ENCODE assay signal across 8 cellular contexts in the genomic region with DNA sequence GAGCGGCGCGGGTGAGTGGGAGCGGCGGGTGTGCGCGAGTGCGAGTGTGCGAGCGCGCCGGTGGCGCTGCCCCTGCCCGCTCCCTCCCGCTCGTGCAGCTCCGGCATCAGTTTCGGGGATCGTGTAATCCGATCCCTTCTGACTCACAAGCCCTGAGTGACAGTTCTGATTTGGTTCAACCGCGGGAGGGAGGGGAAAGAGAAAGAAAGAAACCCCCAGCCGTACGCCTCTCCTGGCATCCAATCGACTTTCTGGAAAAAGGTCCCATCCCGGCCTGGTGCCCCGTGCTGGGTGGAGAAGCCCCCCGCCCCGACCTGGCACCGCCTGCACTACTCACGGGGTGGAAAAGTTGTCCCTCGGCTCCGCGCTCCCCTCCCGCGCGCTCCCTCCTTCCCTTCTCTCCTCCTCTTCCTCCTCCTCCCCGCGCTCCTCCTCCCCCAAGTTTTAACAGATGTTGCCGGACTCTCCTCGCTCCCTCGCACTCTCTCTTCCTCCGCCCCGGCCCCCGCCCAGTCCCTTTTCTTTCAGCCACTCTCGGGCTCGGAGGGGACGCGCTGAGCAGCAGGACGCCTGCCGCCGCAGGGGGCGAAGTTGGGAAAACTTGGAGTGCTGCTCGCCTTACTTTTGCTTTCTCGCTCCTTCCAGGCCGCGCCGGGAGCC. TPM values are rescaled to one million over a fixed set of nuclear protein-coding genes. Genes with fewer than 3 reads are reported as not detected.
DNase-seq lines count a peak whose midpoint lies in the region; ATAC-seq lines count a peak whose summit lies in the region.

Gene GLI3 (minus strand): TSS at position 48 of the 660 bp plus-strand sequence. CDS start 13,956 bp downstream, outside the sequence.

- intact Hi-C loops in Right ventricle myocardium inferior (cut with DNase I): loop anchor here (5.0 to 10.0 kb wide), 2 partner anchors 140 to 252 kb away; no protein-coding TSS in a partner anchor

- H3K4me3 Mint-ChIP-seq in activated naive CD8-positive, alpha-beta T cell treated with anti-CD3 and anti-CD28 coated beads, Interleukin-2, amount 10 ng/mL, durations not matched to agents 7 days and 5 days: peak within 1 kb of the TSS; percentile 89

- peaks cover 2% of the 10 kb centered on the region for H3K36me3 Mint-ChIP-seq in activated naive CD8-positive, alpha-beta T cell treated with anti-CD3 and anti-CD28 coated beads, Interleukin-2, amount 10 ng/mL, durations not matched to agents 7 days and 5 days

- DNase-seq in NCI-H146 (lab: John Stamatoyannopoulos, UW) (peak; percentile 2), NCI-H146 treated with DMSO at 0.1 percent for 48 hours (lab: John Stamatoyannopoulos, UW; ENCODE audit: unreplicated experiment) (no peak), LoVo (ENCODE audit: low spot score) (peak; percentile 44), Right ventricle myocardium inferior (ENCODE audit: missing footprints) (peak; percentile 89), occipital lobe (lab: John Stamatoyannopoulos, UW) (peak; percentile 43)
- peak; percentile 31 for DNase-seq in activated naive CD8-positive, alpha-beta T cell treated with anti-CD3 and anti-CD28 coated beads, Interleukin-2, amount 10 ng/mL, durations not matched to agents 7 days and 5 days
- no peak for DNase-seq in effector CD4-positive, alpha-beta T cell

- peaks cover 77% of the 10 kb centered on the region for H3K27me3 Mint-ChIP-seq in activated naive CD8-positive, alpha-beta T cell treated with anti-CD3 and anti-CD28 coated beads, Interleukin-2, amount 10 ng/mL, durations not matched to agents 7 days and 5 days

- POLR2A ChIA-PET in activated naive CD8-positive, alpha-beta T cell treated with anti-CD3 and anti-CD28 coated beads, Interleukin-2, amount 10 ng/mL, durations not matched to agents 7 days and 5 days (lab: Charles Lee): no interaction called here

- peaks cover 9% of the 10 kb centered on the region for H3K4me1 Mint-ChIP-seq in activated naive CD8-positive, alpha-beta T cell treated with anti-CD3 and anti-CD28 coated beads, Interleukin-2, amount 10 ng/mL, durations not matched to agents 7 days and 5 days

- ATAC-seq in GM21723 (IDR thresholded peaks at IDR 0.05; ENCODE audit: unreplicated experiment) (peak; percentile 56), Right ventricle myocardium inferior (peak; percentile 92)
- peak; percentile 54 for ATAC-seq in activated naive CD8-positive, alpha-beta T cell treated with anti-CD3 and anti-CD28 coated beads, Interleukin-2, amount 10 ng/mL, durations not matched to agents 7 days and 5 days (ENCODE audit: low read depth)

- H3K9me3 Mint-ChIP-seq in activated naive CD8-positive, alpha-beta T cell treated with anti-CD3 and anti-CD28 coated beads, Interleukin-2, amount 10 ng/mL, durations not matched to agents 7 days and 5 days: no peaks in the 10 kb centered on the region

- no peak within 1 kb of the TSS for H3K27ac Mint-ChIP-seq in activated naive CD8-positive, alpha-beta T cell treated with anti-CD3 and anti-CD28 coated beads, Interleukin-2, amount 10 ng/mL, durations not matched to agents 7 days and 5 days

RNA-seq across cellular contexts. Expression of gene GLI3, which starts in this region (rescaled TPM):
- total RNA-seq in activated naive CD8-positive, alpha-beta T cell treated with anti-CD3 and anti-CD28 coated beads, Interleukin-2, amount 10 ng/mL, durations not matched to agents 7 days and 5 days: 1 to 10 TPM in 1 of 2 experiments, under 1 TPM in 1; 0.75 to 1.3 TPM
- total RNA-seq in Right ventricle myocardium inferior (3.9 TPM), occipital lobe (4.1 TPM)

Comparison
In these comparisons a context has a peak if more than half of its experiments do, and no peak if none do; other contexts are left out.
1. DNase-seq: peak in NCI-H146 (single experiment), LoVo (single experiment), activated naive CD8-positive, alpha-beta T cell treated with anti-CD3 and anti-CD28 coated beads, Interleukin-2, amount 10 ng/mL, durations not matched to agents 7 days and 5 days (single experiment), Right ventricle myocardium inferior (single experiment) and occipital lobe (single experiment); none in NCI-H146 treated with DMSO at 0.1 percent for 48 hours (single experiment) and effector CD4-positive, alpha-beta T cell (single experiment).
2. Peak in every context shown above with its lines, with median percentiles within 50 percentile points of each other: ATAC-seq.